17 cellular contexts compared by ENCODE assay signal in the genomic region with DNA sequence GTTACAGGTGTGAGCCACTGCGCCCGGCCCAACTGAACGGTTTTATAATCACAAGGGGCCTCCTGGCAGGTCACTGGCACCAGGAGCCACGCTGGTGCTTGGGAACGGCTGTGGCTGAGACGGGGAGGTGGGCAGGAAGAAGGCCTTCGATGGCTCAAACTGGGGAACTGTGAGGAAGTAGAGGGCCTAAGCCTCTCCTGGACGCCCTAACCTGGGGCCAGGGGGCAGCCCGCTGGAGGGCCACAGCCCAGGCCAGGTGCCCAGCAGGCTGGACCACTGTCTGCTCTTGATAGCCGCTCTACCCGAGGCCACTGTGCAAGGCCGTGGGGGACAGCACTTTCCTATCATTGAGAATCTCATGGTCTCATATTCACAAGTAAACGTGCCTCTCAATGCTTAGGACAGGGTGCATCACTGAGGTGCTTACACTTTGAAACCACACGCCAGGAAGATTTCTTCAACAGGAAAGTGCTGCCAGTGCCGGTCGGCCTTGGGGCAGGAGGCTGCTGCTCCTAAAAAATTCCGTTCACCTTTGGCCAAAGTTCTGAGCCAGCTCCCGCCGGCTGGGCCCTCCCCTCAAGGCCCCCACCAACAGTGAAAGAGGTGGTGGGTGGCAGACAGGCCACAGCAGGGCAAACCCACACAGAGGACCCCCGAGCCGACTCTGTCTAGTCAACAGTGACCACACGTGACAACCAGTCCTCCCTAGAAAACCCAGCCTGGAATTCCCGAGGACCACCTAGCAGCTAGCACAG. TPM values are rescaled to one million over a fixed set of nuclear protein-coding genes. Genes with fewer than 3 reads are reported as not detected.
DNase-seq lines count a peak whose midpoint lies in the region; ATAC-seq, FAIRE-seq and TF ChIP-seq lines count a peak whose summit lies in the region.
"Had no signal": no experiment of that assay in that cellular context is flagged by ENCODE, and none has a peak within 500 bp of the region (broad histone marks: within the 10 kb centered on the region; RNA-seq: fewer than 3 reads in every experiment).

No MANE protein-coding gene starts in this region.

- no peaks in the 10 kb centered on the region for H3K27me3 ChIP-seq in Panc1 (ENCODE audit: control insufficient read depth, insufficient read depth, low read length)
- H3K27me3 ChIP-seq in layer of hippocampus (ENCODE audit: control insufficient read depth, insufficient read depth, low read length), result no peaks in the 10 kb centered on the region
- no peaks in the 10 kb centered on the region for H3K27me3 ChIP-seq in CD4-positive, alpha-beta memory T cell (ENCODE audit: insufficient read depth, low read length)
- H3K27me3 ChIP-seq: Peyer's patch had no signal

- in situ Hi-C loops in Panc1 (cut with HindIII; ENCODE audit: low pct_unique_long_range_greater_than_20kb, low sequenced_read_pairs), result no loop called here

- no peak for FAIRE-seq in GM12892 (lab: Jason Lieb, UNC)
- FAIRE-seq: HTR-8/SVneo had no signal

- no peaks in the 10 kb centered on the region for H3K9me3 ChIP-seq in Panc1 (ENCODE audit: control insufficient read depth, insufficient read depth, low read depth, low read length)
- no peaks in the 10 kb centered on the region for H3K9me3 ChIP-seq in CD4-positive, alpha-beta memory T cell (ENCODE audit: control insufficient read depth in 1 of 2, low read length in 2 of 2)
- H3K9me3 ChIP-seq: Peyer's patch had no signal

- DNase-seq in GM12892 (ENCODE audit: insufficient read length) (no peak), Panc1 (ENCODE audit: low read depth, low spot score) (no peak), NCI-H1694 (lab: John Stamatoyannopoulos, UW) (no peak)
- DNase-seq in CD4-positive, alpha-beta memory T cell, result no peak
- DNase-seq: CD4-positive, alpha-beta T cell; DND-41; GDM1; GOT3; KBM-7; NCI-H1092; NCI-H1694 treated with DMSO at 0.1 percent for 48 hours; NCI-H446; Peyer's patch; SHP77 treated with DMSO at 0.1 percent for 48 hours had no signal

- peaks cover 0 to 8% (median under 1%) of the 10 kb centered on the region in 4 donors for H3K4me1 Mint-ChIP-seq in CD4-positive, alpha-beta memory T cell

- TF ChIP-seq POLR2A in GM12892 (IDR thresholded peaks at IDR 0.05; ENCODE audit: low read depth, low read length), result peak; percentile 28; the same call in 1 of the 2 replicates

- no peak for TF ChIP-seq CTCF in Panc1 (IDR thresholded peaks at IDR 0.05)

- no peaks in the 10 kb centered on the region for H3K9me3 Mint-ChIP-seq in CD4-positive, alpha-beta memory T cell
- H3K9me3 Mint-ChIP-seq: CD4-positive, alpha-beta T cell had no signal

- no peak overlapping the region for H3K27ac Mint-ChIP-seq in CD4-positive, alpha-beta memory T cell
- H3K27ac Mint-ChIP-seq: B cell; CD4-positive, alpha-beta T cell had no signal

- TSS peak; percentile 57 for BruUV-seq in Panc1 (replicated peaks; lab: Mats Ljungman, UMichigan)

- peaks cover 36% of the 10 kb centered on the region for H3K4me1 ChIP-seq in Panc1 (ENCODE audit: control insufficient read depth, insufficient read depth, low read length)
- peaks cover 3% of the 10 kb centered on the region for H3K4me1 ChIP-seq in CD4-positive, alpha-beta memory T cell (ENCODE audit: insufficient read depth, low read length)

- peaks cover 6% of the 10 kb centered on the region; the same call in 1 of the 2 replicates for H3K36me3 ChIP-seq in Panc1 (ENCODE audit: control insufficient read depth, insufficient read depth, low read length)
- peaks cover 26% of the 10 kb centered on the region for H3K36me3 ChIP-seq in CD4-positive, alpha-beta memory T cell (ENCODE audit: insufficient read depth, low read length)

- no peaks in the 10 kb centered on the region for H3K27me3 Mint-ChIP-seq in CD4-positive, alpha-beta memory T cell
- H3K27me3 Mint-ChIP-seq: B cell; CD4-positive, alpha-beta T cell had no signal

- no peak overlapping the region for H3K4me3 Mint-ChIP-seq in CD4-positive, alpha-beta memory T cell
- H3K4me3 Mint-ChIP-seq: B cell; CD4-positive, alpha-beta T cell had no signal

- ATAC-seq in Panc1, result no peak

- H3K36me3 Mint-ChIP-seq in CD4-positive, alpha-beta memory T cell, result peaks cover 0 to 24% of the 10 kb centered on the region in 2 donors

- POLR2A ChIA-PET in Panc1 (lab: Charles Lee), result no interaction called here
- POLR2A ChIA-PET in CD4-positive, alpha-beta memory T cell (lab: Charles Lee; ENCODE audit: partially characterized antibody), result no interaction called here

- H3K27ac ChIP-seq in Panc1 (ENCODE audit: low read length) (no peak overlapping the region), layer of hippocampus (ENCODE audit: low read depth, low read length) (peak overlapping the region; percentile 22)
- no peak overlapping the region for H3K27ac ChIP-seq in CD4-positive, alpha-beta memory T cell (ENCODE audit: low read depth, low read length)
- H3K27ac ChIP-seq: Peyer's patch had no signal

- CTCF ChIA-PET in Panc1 (lab: Charles Lee), result no interaction called here
- CTCF ChIA-PET in CD4-positive, alpha-beta memory T cell (lab: Charles Lee; ENCODE audit: partially characterized antibody), result no interaction called here

- H3K4me3 ChIP-seq in Panc1 (ENCODE audit: low read depth in 2 of 2, low read length in 2 of 2), result no peak overlapping the region
- no peak overlapping the region for H3K4me3 ChIP-seq in CD4-positive, alpha-beta memory T cell (ENCODE audit: low read length in 2 of 2)
- H3K4me3 ChIP-seq: Peyer's patch had no signal

- intact Hi-C loops in Panc1 (cut with micrococcal nuclease; ENCODE audit: unreplicated experiment), result no loop called here
- intact Hi-C loops in CD4-positive, alpha-beta memory T cell (cut with micrococcal nuclease), result no loop called here

RNA-seq across cellular contexts. Expression of gene GATD1, which starts 7.2 kb away (rescaled TPM):
- polyA plus RNA-seq in GM12892 (2012; ENCODE audit: missing spikeins), result 19.1 TPM
- total RNA-seq in Panc1 (2021; ENCODE audit: unreplicated experiment), result 229 TPM
- 200 TPM for polyA plus RNA-seq in Panc1 (2012; ENCODE audit: insufficient read length)
- 10 to 100 TPM; 51.5 to 64.9 TPM for total RNA-seq in CD4-positive, alpha-beta memory T cell
- polyA plus RNA-seq in CD4-positive, alpha-beta memory T cell, result 10 to 100 TPM in 1 of 2 donors, 1 to 10 TPM in 1; 4.3 to 15.0 TPM

RNA-seq across cellular contexts. Expression of gene CEND1, which starts 19.8 kb away (rescaled TPM):
- polyA plus RNA-seq in GM12892 (2012; ENCODE audit: missing spikeins), result 1.9 TPM
- total RNA-seq in Panc1 (2021; ENCODE audit: unreplicated experiment), result 15.9 TPM
- 36.1 TPM for polyA plus RNA-seq in Panc1 (2012; ENCODE audit: insufficient read length)
- total RNA-seq in CD4-positive, alpha-beta memory T cell, result under 1 TPM in 1 of 2 experiments, not detected in 1; 0.19 TPM
- polyA plus RNA-seq in CD4-positive, alpha-beta memory T cell, result not detected
- total RNA-seq: CD4-positive, alpha-beta T cell; Peyer's patch had no signal

RNA-seq across cellular contexts. Expression of gene TALDO1, which starts 22.8 kb away (rescaled TPM):
- 113 TPM for polyA plus RNA-seq in GM12892 (2012; ENCODE audit: missing spikeins)
- total RNA-seq in Panc1 (2021; ENCODE audit: unreplicated experiment), result 257 TPM
- polyA plus RNA-seq in Panc1 (2012; ENCODE audit: insufficient read length), result 397 TPM
- 10 to 100 TPM; 80.4 to 90.5 TPM for total RNA-seq in CD4-positive, alpha-beta memory T cell
- polyA plus RNA-seq in CD4-positive, alpha-beta memory T cell, result 100 to 1,000 TPM; 174 to 244 TPM

RNA-seq across cellular contexts. Expression of gene SLC25A22, which starts 28.0 kb away (rescaled TPM):
- polyA plus RNA-seq in GM12892 (2012; ENCODE audit: missing spikeins), result 5.7 TPM
- total RNA-seq in Panc1 (2021; ENCODE audit: unreplicated experiment), result 119 TPM
- polyA plus RNA-seq in Panc1 (2012; ENCODE audit: insufficient read length), result 120 TPM
- total RNA-seq in CD4-positive, alpha-beta memory T cell, result 10 to 100 TPM; 24.0 to 24.1 TPM
- polyA plus RNA-seq in CD4-positive, alpha-beta memory T cell, result 10 to 100 TPM in 1 of 2 donors, 1 to 10 TPM in 1; 9.4 to 13.5 TPM

RNA-seq across cellular contexts. Expression of gene PIDD1, which starts 35.0 kb away (rescaled TPM):
- 5.0 TPM for polyA plus RNA-seq in GM12892 (2012; ENCODE audit: missing spikeins)
- 75.9 TPM for total RNA-seq in Panc1 (2021; ENCODE audit: unreplicated experiment)
- polyA plus RNA-seq in Panc1 (2012; ENCODE audit: insufficient read length), result 86.9 TPM
- 10 to 100 TPM; 32.5 to 34.8 TPM for total RNA-seq in CD4-positive, alpha-beta memory T cell
- 1 to 10 TPM; 7.0 to 7.8 TPM for polyA plus RNA-seq in CD4-positive, alpha-beta memory T cell

Comparison
In these comparisons a context has a peak if more than half of its experiments do, and no peak if none do; other contexts are left out.
1. RNA of gene CEND1, which starts 19.8 kb away (total RNA-seq): 15.9 TPM in Panc1 (single experiment); 0.19 TPM in CD4-positive, alpha-beta memory T cell; every median in the first group is over 10 times any median in the second.